16 cellular contexts compared by ENCODE assay signal in genomic region chr11:7418061-7418460, GRCh38.
"Had no signal": no experiment of that assay in that cellular context is flagged by ENCODE, and none has a peak within 500 bp of the region (broad histone marks: within the 10 kb centered on the region; RNA-seq: fewer than 3 reads in every experiment).

No MANE protein-coding gene starts in this region.

- H3K9me3 ChIP-seq: left ventricle myocardium inferior, neutrophil had no signal

- ATAC-seq: activated CD8-positive, alpha-beta T cell treated with anti-CD3 and anti-CD28 coated beads, Interleukin-2, amount 10 ng/mL, durations not matched to agents 7 days and 5 days; natural killer cell; stimulated activated effector memory CD8-positive, alpha-beta T cell treated with anti-CD3 and anti-CD28 coated beads, Interleukin-12 subunit alpha, Interleukin-12 subunit beta, amount 100 ng/mL, for 72 hours; T-helper 17 cell had no signal

- H3K27ac ChIP-seq: hepatocyte, left ventricle myocardium inferior, neutrophil had no signal

- H3K36me3 ChIP-seq: left ventricle myocardium inferior, neutrophil had no signal

- DNase-seq: activated CD4-positive, alpha-beta T cell treated with anti-CD3 and anti-CD28 coated beads for 48 hours; activated CD8-positive, alpha-beta memory T cell treated with anti-CD3 and anti-CD28 coated beads, Interleukin-2, amount 50 U/mL, for 4 hours; activated CD8-positive, alpha-beta T cell treated with anti-CD3 and anti-CD28 coated beads, Interleukin-2, amount 10 ng/mL, durations not matched to agents 7 days and 5 days; activated effector memory CD4-positive, alpha-beta T cell treated with anti-CD3 and anti-CD28 coated beads, Interleukin-2, amount 50 U/mL, for 16 hours; activated T-cell treated with anti-CD3 and anti-CD28 coated beads, Interleukin-2, amount 50 U/mL, for 48 hours; amniotic stem cell; erythroblast; kidney; left ventricle myocardium inferior; mesenchymal stem cell; natural killer cell; retina; T-helper 17 cell had no signal

- H3K27me3 ChIP-seq: hepatocyte had no signal

- H3K4me3 ChIP-seq: hepatocyte, left ventricle myocardium inferior had no signal
